ENCODE assay signal across 20 cellular contexts in genomic region chr3:88984266-88984665, GRCh38.
"Had no signal": no experiment of that assay in that cellular context is flagged by ENCODE, and none has a peak within 500 bp of the region (broad histone marks: within the 10 kb centered on the region; RNA-seq: fewer than 3 reads in every experiment).

No MANE protein-coding gene starts in this region.

- DNase-seq: effector memory CD8-positive, alpha-beta T cell; esophagus squamous epithelium; foreskin melanocyte; heart left ventricle; hippocampal formation; islet precursor cell; left lung; lower lobe of right lung; mesendoderm; naive B cell; right lobe of liver; spleen; stimulated activated CD4-positive, alpha-beta T cell treated with anti-CD3 and anti-CD28 coated beads, Interleukin-15, amount 100 ng/mL, for 24 hours; stimulated activated CD4-positive, alpha-beta T cell treated with anti-CD3 and anti-CD28 coated beads, Interleukin-1b, Interleukin-23, amount 100 ng/mL, for 48 hours; stimulated activated CD4-positive, alpha-beta T cell treated with anti-CD3 and anti-CD28 coated beads, Interleukin-4, amount 100 ng/mL, for 24 hours; tibial artery; upper lobe of right lung had no signal

- FAIRE-seq: colon had no signal

- H3K36me3 ChIP-seq: esophagus squamous epithelium, heart left ventricle, left lung, lower lobe of right lung, prostate gland, right lobe of liver, spleen, tibial artery, upper lobe of right lung, vagina had no signal

- H3K4me3 ChIP-seq: esophagus squamous epithelium, heart left ventricle, left lung, lower lobe of right lung, prostate gland, right lobe of liver, spleen, tibial artery, upper lobe of right lung, vagina had no signal

- H3K27me3 ChIP-seq: esophagus squamous epithelium, heart left ventricle, left lung, right lobe of liver, spleen, tibial artery, upper lobe of right lung, vagina had no signal
